19 cellular contexts compared by ENCODE assay signal in genomic region chr1:193260925-193261324, GRCh38.
"Had no signal": no experiment of that assay in that cellular context is flagged by ENCODE, and none has a peak within 500 bp of the region (broad histone marks: within the 10 kb centered on the region; RNA-seq: fewer than 3 reads in every experiment).

No MANE protein-coding gene starts in this region.

- H3K27ac ChIP-seq: coronary artery, gastroesophageal sphincter, lower lobe of right lung, testis had no signal

- H3K4me3 ChIP-seq: coronary artery, gastroesophageal sphincter, heart left ventricle, lower lobe of right lung, testis had no signal

- H3K36me3 ChIP-seq: lower lobe of right lung had no signal

- H3K9me3 ChIP-seq: gastroesophageal sphincter, heart left ventricle, lower lobe of right lung, SK-N-SH, testis had no signal

- DNase-seq: activated CD4-positive, alpha-beta T cell treated with anti-CD3 and anti-CD28 coated beads for 36 hours; activated CD4-positive, alpha-beta T cell treated with anti-CD3 and anti-CD28 coated beads, Interleukin-2, amount 50 U/mL, for 48 hours; activated naive CD4-positive, alpha-beta T cell; activated naive CD8-positive, alpha-beta T cell treated with anti-CD3 and anti-CD28 coated beads, Interleukin-2, amount 10 ng/mL, durations not matched to agents 7 days and 5 days; activated T-cell treated with anti-CD3 and anti-CD28 coated beads for 4 hours; anterior cingulate cortex; erythroblast; heart left ventricle; kidney glomerular epithelial cell; lower lobe of right lung; nephron progenitor cell; nucleus accumbens; SK-N-SH; small intestine; stimulated activated CD4-positive, alpha-beta T cell treated with anti-CD3 and anti-CD28 coated beads, Interleukin-4, amount 100 ng/mL, for 1 hour; testis had no signal

- H3K27me3 ChIP-seq: gastroesophageal sphincter, heart left ventricle, testis had no signal

- H3K4me1 ChIP-seq: gastroesophageal sphincter, lower lobe of right lung, testis had no signal

- ATAC-seq: activated CD4-positive, alpha-beta T cell treated with anti-CD3 and anti-CD28 coated beads for 36 hours; gastroesophageal sphincter; WTC11 had no signal
